Comparison of ENCODE assay signal across 2 cellular contexts in the genomic region with DNA sequence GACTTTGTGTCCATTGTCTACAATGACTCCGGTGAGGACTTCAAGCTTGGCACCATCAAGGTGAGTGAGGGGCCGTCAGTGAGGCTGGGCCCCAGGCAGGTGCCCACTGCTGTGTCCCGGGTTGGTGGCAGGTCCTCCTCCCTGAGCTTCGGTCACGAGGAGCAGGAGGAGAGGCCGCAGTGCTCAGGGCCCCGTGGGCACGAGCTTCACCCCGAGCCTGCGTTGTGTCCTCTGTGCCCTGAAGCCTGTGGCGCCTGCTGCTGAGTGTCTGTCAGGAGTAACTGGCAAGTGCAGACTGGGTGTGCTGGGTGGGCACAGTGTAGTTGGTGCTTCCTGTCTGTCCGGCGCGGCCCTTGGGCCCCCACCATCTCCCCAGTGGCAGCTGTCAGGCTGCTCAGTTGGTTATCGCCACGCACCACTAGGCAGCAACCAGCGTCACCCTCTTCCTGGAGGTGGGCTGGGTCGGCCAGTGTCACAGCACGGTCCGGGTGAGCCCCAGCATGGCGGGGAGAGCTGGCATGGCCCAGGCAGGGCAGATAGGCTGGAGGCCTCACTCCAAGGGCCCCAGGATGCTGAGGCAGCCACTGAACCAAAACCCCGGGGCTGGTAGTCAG.
A peak's percentile ranks its signal among the peaks of the same experiment; 100 is the strongest.
TF ChIP-seq lines count a peak whose summit lies in the region.

No MANE protein-coding gene starts in this region.

TF ChIP-seq in HEK293, 187 proteins besides CTCF, POLR2A, EP300 and RAD21:
- TF ChIP-seq ZNF585B (tag by site-specific recombination; IDR thresholded peaks at IDR 0.05), result peak; percentile 52
- peak; percentile 46; the same call in 1 of the 2 replicates for TF ChIP-seq ZNF600 (tag by site-specific recombination; IDR thresholded peaks at IDR 0.05)
- TF ChIP-seq ZNF626 (tag by site-specific recombination; IDR thresholded peaks at IDR 0.05), result no peak
- TF ChIP-seq, protein P1, sequence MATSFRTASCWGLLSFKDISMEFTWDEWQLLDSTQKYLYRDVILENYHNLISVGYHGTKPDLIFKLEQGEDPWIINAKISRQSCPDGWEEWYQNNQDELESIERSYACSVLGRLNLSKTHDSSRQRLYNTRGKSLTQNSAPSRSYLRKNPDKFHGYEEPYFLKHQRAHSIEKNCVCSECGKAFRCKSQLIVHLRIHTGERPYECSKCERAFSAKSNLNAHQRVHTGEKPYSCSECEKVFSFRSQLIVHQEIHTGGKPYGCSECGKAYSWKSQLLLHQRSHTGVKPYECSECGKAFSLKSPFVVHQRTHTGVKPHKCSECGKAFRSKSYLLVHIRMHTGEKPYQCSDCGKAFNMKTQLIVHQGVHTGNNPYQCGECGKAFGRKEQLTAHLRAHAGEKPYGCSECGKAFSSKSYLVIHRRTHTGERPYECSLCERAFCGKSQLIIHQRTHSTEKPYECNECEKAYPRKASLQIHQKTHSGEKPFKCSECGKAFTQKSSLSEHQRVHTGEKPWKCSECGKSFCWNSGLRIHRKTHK (tag by site-specific recombination; IDR thresholded peaks at IDR 0.05), result no peak

TF ChIP-seq in GM12878, 131 proteins besides CTCF, POLR2A, EP300 and RAD21:
- TF ChIP-seq MXI1 (IDR thresholded peaks at IDR 0.05; ENCODE audit: low read depth, low read length) (no peak), SIX5 (IDR thresholded peaks at IDR 0.05; ENCODE audit: low read depth, low read length, severe bottlenecking) (no peak), KAT2A (conservative IDR thresholded peaks at IDR 0.05; ENCODE audit: control insufficient read depth, low read depth, low read length) (no peak), SREBF1 (IDR thresholded peaks at IDR 0.05; ENCODE audit: low read length) (no peak), BRCA1 (IDR thresholded peaks at IDR 0.05; ENCODE audit: low read depth, low read length) (no peak), CBFB (IDR thresholded peaks at IDR 0.05; ENCODE audit: low read depth) (no peak), FOS (IDR thresholded peaks at IDR 0.05; ENCODE audit: borderline replicate concordance, extremely low read depth, insufficient read length) (no peak)
- TF ChIP-seq, protein P2, sequence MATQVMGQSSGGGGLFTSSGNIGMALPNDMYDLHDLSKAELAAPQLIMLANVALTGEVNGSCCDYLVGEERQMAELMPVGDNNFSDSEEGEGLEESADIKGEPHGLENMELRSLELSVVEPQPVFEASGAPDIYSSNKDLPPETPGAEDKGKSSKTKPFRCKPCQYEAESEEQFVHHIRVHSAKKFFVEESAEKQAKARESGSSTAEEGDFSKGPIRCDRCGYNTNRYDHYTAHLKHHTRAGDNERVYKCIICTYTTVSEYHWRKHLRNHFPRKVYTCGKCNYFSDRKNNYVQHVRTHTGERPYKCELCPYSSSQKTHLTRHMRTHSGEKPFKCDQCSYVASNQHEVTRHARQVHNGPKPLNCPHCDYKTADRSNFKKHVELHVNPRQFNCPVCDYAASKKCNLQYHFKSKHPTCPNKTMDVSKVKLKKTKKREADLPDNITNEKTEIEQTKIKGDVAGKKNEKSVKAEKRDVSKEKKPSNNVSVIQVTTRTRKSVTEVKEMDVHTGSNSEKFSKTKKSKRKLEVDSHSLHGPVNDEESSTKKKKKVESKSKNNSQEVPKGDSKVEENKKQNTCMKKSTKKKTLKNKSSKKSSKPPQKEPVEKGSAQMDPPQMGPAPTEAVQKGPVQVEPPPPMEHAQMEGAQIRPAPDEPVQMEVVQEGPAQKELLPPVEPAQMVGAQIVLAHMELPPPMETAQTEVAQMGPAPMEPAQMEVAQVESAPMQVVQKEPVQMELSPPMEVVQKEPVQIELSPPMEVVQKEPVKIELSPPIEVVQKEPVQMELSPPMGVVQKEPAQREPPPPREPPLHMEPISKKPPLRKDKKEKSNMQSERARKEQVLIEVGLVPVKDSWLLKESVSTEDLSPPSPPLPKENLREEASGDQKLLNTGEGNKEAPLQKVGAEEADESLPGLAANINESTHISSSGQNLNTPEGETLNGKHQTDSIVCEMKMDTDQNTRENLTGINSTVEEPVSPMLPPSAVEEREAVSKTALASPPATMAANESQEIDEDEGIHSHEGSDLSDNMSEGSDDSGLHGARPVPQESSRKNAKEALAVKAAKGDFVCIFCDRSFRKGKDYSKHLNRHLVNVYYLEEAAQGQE (IDR thresholded peaks at IDR 0.05; ENCODE audit: low read depth, low read length), result no peak
- TF ChIP-seq, protein P3, sequence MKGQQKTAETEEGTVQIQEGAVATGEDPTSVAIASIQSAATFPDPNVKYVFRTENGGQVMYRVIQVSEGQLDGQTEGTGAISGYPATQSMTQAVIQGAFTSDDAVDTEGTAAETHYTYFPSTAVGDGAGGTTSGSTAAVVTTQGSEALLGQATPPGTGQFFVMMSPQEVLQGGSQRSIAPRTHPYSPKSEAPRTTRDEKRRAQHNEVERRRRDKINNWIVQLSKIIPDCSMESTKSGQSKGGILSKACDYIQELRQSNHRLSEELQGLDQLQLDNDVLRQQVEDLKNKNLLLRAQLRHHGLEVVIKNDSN (IDR thresholded peaks at IDR 0.05; ENCODE audit: borderline replicate concordance, extremely low read length, insufficient read depth, low read depth, low read length), result no peak
- TF ChIP-seq, protein P4, sequence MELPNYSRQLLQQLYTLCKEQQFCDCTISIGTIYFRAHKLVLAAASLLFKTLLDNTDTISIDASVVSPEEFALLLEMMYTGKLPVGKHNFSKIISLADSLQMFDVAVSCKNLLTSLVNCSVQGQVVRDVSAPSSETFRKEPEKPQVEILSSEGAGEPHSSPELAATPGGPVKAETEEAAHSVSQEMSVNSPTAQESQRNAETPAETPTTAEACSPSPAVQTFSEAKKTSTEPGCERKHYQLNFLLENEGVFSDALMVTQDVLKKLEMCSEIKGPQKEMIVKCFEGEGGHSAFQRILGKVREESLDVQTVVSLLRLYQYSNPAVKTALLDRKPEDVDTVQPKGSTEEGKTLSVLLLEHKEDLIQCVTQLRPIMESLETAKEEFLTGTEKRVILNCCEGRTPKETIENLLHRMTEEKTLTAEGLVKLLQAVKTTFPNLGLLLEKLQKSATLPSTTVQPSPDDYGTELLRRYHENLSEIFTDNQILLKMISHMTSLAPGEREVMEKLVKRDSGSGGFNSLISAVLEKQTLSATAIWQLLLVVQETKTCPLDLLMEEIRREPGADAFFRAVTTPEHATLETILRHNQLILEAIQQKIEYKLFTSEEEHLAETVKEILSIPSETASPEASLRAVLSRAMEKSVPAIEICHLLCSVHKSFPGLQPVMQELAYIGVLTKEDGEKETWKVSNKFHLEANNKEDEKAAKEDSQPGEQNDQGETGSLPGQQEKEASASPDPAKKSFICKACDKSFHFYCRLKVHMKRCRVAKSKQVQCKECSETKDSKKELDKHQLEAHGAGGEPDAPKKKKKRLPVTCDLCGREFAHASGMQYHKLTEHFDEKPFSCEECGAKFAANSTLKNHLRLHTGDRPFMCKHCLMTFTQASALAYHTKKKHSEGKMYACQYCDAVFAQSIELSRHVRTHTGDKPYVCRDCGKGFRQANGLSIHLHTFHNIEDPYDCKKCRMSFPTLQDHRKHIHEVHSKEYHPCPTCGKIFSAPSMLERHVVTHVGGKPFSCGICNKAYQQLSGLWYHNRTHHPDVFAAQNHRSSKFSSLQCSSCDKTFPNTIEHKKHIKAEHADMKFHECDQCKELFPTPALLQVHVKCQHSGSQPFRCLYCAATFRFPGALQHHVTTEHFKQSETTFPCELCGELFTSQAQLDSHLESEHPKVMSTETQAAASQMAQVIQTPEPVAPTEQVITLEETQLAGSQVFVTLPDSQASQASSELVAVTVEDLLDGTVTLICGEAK (IDR thresholded peaks at IDR 0.05; ENCODE audit: borderline replicate concordance), result no peak
- TF ChIP-seq, protein P5, sequence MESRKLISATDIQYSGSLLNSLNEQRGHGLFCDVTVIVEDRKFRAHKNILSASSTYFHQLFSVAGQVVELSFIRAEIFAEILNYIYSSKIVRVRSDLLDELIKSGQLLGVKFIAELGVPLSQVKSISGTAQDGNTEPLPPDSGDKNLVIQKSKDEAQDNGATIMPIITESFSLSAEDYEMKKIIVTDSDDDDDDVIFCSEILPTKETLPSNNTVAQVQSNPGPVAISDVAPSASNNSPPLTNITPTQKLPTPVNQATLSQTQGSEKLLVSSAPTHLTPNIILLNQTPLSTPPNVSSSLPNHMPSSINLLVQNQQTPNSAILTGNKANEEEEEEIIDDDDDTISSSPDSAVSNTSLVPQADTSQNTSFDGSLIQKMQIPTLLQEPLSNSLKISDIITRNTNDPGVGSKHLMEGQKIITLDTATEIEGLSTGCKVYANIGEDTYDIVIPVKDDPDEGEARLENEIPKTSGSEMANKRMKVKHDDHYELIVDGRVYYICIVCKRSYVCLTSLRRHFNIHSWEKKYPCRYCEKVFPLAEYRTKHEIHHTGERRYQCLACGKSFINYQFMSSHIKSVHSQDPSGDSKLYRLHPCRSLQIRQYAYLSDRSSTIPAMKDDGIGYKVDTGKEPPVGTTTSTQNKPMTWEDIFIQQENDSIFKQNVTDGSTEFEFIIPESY (IDR thresholded peaks at IDR 0.05), result no peak
- TF ChIP-seq, protein P6, sequence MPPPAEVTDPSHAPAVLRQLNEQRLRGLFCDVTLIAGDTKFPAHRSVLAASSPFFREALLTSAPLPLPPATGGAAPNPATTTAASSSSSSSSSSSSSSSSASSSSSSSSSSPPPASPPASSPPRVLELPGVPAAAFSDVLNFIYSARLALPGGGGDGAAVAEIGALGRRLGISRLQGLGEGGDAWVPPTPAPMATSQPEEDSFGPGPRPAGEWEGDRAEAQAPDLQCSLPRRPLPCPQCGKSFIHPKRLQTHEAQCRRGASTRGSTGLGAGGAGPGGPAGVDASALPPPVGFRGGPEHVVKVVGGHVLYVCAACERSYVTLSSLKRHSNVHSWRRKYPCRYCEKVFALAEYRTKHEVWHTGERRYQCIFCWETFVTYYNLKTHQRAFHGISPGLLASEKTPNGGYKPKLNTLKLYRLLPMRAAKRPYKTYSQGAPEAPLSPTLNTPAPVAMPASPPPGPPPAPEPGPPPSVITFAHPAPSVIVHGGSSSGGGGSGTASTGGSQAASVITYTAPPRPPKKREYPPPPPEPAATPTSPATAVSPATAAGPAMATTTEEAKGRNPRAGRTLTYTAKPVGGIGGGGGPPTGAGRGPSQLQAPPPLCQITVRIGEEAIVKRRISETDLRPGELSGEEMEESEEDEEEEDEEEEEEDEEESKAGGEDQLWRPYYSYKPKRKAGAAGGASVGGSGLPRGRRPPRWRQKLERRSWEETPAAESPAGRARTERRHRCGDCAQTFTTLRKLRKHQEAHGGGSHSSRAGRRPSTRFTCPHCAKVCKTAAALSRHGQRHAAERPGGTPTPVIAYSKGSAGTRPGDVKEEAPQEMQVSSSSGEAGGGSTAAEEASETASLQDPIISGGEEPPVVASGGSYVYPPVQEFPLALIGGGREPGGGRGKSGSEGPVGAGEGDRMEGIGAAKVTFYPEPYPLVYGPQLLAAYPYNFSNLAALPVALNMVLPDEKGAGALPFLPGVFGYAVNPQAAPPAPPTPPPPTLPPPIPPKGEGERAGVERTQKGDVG (CRISPR knock-in tag; IDR thresholded peaks at IDR 0.05), result no peak
